1 cellular context compared by ENCODE assay signal in genomic region chr6:147268254-147268653, GRCh38.
TF ChIP-seq lines count a peak whose summit lies in the region.

No MANE protein-coding gene starts in this region.

TF ChIP-seq in GM12878, 131 proteins besides CTCF, POLR2A, EP300 and RAD21:
- TF ChIP-seq JUNB (IDR thresholded peaks at IDR 0.05) (peak; percentile 47), NFIC (IDR thresholded peaks at IDR 0.05; ENCODE audit: low read depth, low read length) (peak; percentile 38; the same call in 1 of the 2 replicates), ZNF217 (IDR thresholded peaks at IDR 0.05) (no peak), SKIL (IDR thresholded peaks at IDR 0.05; ENCODE audit: low read depth, poor library complexity, severe bottlenecking) (no peak)
